ENCODE assay signal across 17 cellular contexts in the genomic region with DNA sequence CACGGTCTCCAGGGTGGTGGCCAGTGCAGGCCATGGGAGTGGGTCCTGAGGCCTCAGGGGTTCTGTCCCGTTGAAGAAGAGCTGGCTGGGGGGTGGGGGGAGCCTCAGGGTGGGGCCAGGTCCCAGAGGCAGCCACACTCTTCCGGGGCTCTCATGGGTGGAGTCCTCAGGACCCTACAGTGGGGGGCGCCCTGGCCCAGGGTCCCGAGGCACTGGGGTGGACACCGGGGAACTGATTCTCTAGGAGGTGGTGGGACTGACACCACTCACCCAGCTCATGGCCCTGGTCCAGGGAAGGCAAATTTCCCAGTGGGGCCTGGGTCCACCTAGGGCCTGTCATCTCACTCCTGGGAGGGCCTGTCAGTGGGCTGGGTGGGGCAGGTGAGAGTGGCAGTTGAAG.
"Had no signal": no experiment of that assay in that cellular context is flagged by ENCODE, and none has a peak within 500 bp of the region (broad histone marks: within the 10 kb centered on the region; RNA-seq: fewer than 3 reads in every experiment).

No MANE protein-coding gene starts in this region.

- ATAC-seq: naive thymus-derived CD8-positive, alpha-beta T cell had no signal

- H3K27me3 ChIP-seq: dorsolateral prefrontal cortex, heart right ventricle, ovary, stomach, vagina had no signal

- H3K4me3 Mint-ChIP-seq: naive thymus-derived CD8-positive, alpha-beta T cell; type B pancreatic cell had no signal

- H3K36me3 Mint-ChIP-seq: naive thymus-derived CD8-positive, alpha-beta T cell; type B pancreatic cell had no signal

- H3K9me3 ChIP-seq: mucosa of descending colon, ovary, stomach, thoracic aorta, vagina had no signal

- H3K9me3 Mint-ChIP-seq: naive thymus-derived CD8-positive, alpha-beta T cell; type B pancreatic cell had no signal

- H3K27ac ChIP-seq: coronary artery, dorsolateral prefrontal cortex, heart right ventricle, ovary, stomach, thoracic aorta, vagina had no signal

- H3K27me3 Mint-ChIP-seq: type B pancreatic cell had no signal

- DNase-seq: dorsolateral prefrontal cortex; effector CD8-positive, alpha-beta T cell; heart right ventricle; hypothalamus; kidney glomerular epithelial cell; mammary epithelial cell; mucosa of descending colon; naive thymus-derived CD8-positive, alpha-beta T cell; ovary; small intestine; stimulated activated CD4-positive, alpha-beta T cell treated with anti-CD3 and anti-CD28 coated beads, Interleukin-12 subunit alpha, Interleukin-12 subunit beta, amount 100 ng/mL, for 4 hours; stomach; substantia nigra had no signal

- H3K27ac Mint-ChIP-seq: type B pancreatic cell had no signal

- H3K36me3 ChIP-seq: ovary, thoracic aorta had no signal

- H3K4me3 ChIP-seq: coronary artery, dorsolateral prefrontal cortex, heart right ventricle, mucosa of descending colon, ovary, stomach, thoracic aorta, vagina had no signal
